16 cellular contexts compared by ENCODE assay signal in the genomic region with DNA sequence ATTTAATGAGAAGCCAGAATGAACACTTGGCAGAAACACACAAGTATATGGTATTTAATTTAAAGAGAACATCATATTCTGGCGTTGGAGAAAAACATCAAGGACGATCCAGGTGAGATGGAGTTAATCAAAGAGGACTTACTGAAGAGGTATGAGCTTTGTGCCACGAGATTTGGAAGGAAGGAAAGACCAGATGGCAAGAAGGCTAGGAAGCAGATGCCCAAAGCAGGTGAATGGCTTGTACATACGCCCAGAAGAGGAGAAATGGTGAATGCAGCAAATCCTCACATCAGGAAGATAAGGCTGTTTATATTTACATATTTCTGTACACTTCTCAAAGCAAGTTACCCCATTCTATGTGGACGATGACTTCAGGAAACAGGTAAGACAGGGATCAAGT.
A peak's percentile ranks its signal among the peaks of the same experiment; 100 is the strongest.
DNase-seq lines count a peak whose midpoint lies in the region; TF ChIP-seq lines count a peak whose summit lies in the region.
"Had no signal": no experiment of that assay in that cellular context is flagged by ENCODE, and none has a peak within 500 bp of the region (broad histone marks: within the 10 kb centered on the region; RNA-seq: fewer than 3 reads in every experiment).

No MANE protein-coding gene starts in this region.

- H3K9me2 ChIP-seq in MM.1S (replicated peaks; ENCODE audit: insufficient read depth, low read length) = no peaks in the 10 kb centered on the region

- TF ChIP-seq CTCF in MM.1S (IDR thresholded peaks at IDR 0.05; ENCODE audit: low read length) = no peak

- DNase-seq in NCI-H2171 treated with DMSO at 0.1 percent for 48 hours (lab: John Stamatoyannopoulos, UW) (peak; percentile 38), NCI-H2171 (lab: John Stamatoyannopoulos, UW) (no peak), cerebellar cortex (ENCODE audit: low spot score) (peak; percentile 86), amniotic stem cell (lab: John Stamatoyannopoulos, UW) (no peak), MM.1S (no peak)
- DNase-seq: 8988T; CD4-positive, CD25-positive, alpha-beta regulatory T cell; CD8-positive, alpha-beta memory T cell; COR-L47; DMS153; DMS79; GF-D8 had no signal

- H3K79me2 ChIP-seq in MM.1S (ENCODE audit: low read length) = no peaks in the 10 kb centered on the region

- peaks cover 20 to 39% (median 25%) of the 10 kb centered on the region in 11 experiments for H3K9me3 ChIP-seq in BLaER1 treated with 17β-estradiol and CSF1 and Interleukin-3, amounts not matched to agents 10 nM and 100 nM (replicated peaks in 1 of 11)
- H3K9me3 ChIP-seq in skeletal muscle satellite cell (replicated peaks; ENCODE audit: low read length) (no peaks in the 10 kb centered on the region), MM.1S (replicated peaks; ENCODE audit: insufficient read depth, low read length) (no peaks in the 10 kb centered on the region)

- no peaks in the 10 kb centered on the region for H3K27me3 ChIP-seq in BLaER1 treated with 17β-estradiol and CSF1 and Interleukin-3, amounts not matched to agents 10 nM and 100 nM
- H3K27me3 ChIP-seq in skeletal muscle satellite cell (ENCODE audit: control insufficient read depth, insufficient read depth, low read length) (no peaks in the 10 kb centered on the region), MM.1S (replicated peaks; ENCODE audit: insufficient read depth, low read length) (no peaks in the 10 kb centered on the region)

- peaks cover 0 to 34% (median 23%) of the 10 kb centered on the region in 10 experiments; a peak in 14 of 20 replicates for H3K4me1 ChIP-seq in BLaER1 treated with 17β-estradiol and CSF1 and Interleukin-3, amounts not matched to agents 10 nM and 100 nM
- H3K4me1 ChIP-seq in skeletal muscle satellite cell (ENCODE audit: control insufficient read depth, insufficient read depth, low read length) (peaks cover 40% of the 10 kb centered on the region), MM.1S (ENCODE audit: low read length) (no peaks in the 10 kb centered on the region)

- H3K9ac ChIP-seq in BLaER1 treated with 17β-estradiol and CSF1 and Interleukin-3, amounts not matched to agents 10 nM and 100 nM = no peak overlapping the region
- no peak overlapping the region for H3K9ac ChIP-seq in skeletal muscle satellite cell (ENCODE audit: low read depth, low read length)
- no peak overlapping the region for H3K9ac ChIP-seq in MM.1S (ENCODE audit: low read length)

- no peaks in the 10 kb centered on the region for H3F3A ChIP-seq in MM.1S (ENCODE audit: insufficient read depth, low read length)

- no peaks in the 10 kb centered on the region for H4K20me1 ChIP-seq in BLaER1 treated with 17β-estradiol and CSF1 and Interleukin-3, amounts not matched to agents 10 nM and 100 nM
- no peaks in the 10 kb centered on the region for H4K20me1 ChIP-seq in MM.1S (ENCODE audit: insufficient read depth, low read length)

- H3K27ac ChIP-seq in BLaER1 treated with 17β-estradiol and CSF1 and Interleukin-3, amounts not matched to agents 10 nM and 100 nM = no peak overlapping the region
- no peak overlapping the region for H3K27ac ChIP-seq in MM.1S (ENCODE audit: low read length)
- H3K27ac ChIP-seq: HL-60 had no signal

- H2AFZ ChIP-seq in MM.1S (ENCODE audit: low read length) = no peak overlapping the region
- H2AFZ ChIP-seq: GM23338 had no signal

- no peak overlapping the region for H3K4me3 ChIP-seq in BLaER1 treated with 17β-estradiol and CSF1 and Interleukin-3, amounts not matched to agents 10 nM and 100 nM
- H3K4me3 ChIP-seq in skeletal muscle satellite cell (ENCODE audit: low read length) (no peak overlapping the region), MM.1S (ENCODE audit: low read length) (no peak overlapping the region)
- H3K4me3 ChIP-seq: GM23338 had no signal

- H3K4me2 ChIP-seq in BLaER1 treated with 17β-estradiol and CSF1 and Interleukin-3, amounts not matched to agents 10 nM and 100 nM = peak overlapping the region in 8 of 11 experiments; percentile 34 to 76 (median 60); a peak in 15 of 22 replicates
- peak overlapping the region; percentile 14 for H3K4me2 ChIP-seq in skeletal muscle satellite cell (ENCODE audit: low read length)
- H3K4me2 ChIP-seq in MM.1S (ENCODE audit: low read depth, low read length) = no peak overlapping the region
- H3K4me2 ChIP-seq: GM23338 had no signal

- H3K36me3 ChIP-seq in BLaER1 treated with 17β-estradiol and CSF1 and Interleukin-3, amounts not matched to agents 10 nM and 100 nM = no peaks in the 10 kb centered on the region
- H3K36me3 ChIP-seq in skeletal muscle satellite cell (ENCODE audit: insufficient read depth, low read length) (no peaks in the 10 kb centered on the region), MM.1S (replicated peaks; ENCODE audit: insufficient read depth, low read length) (no peaks in the 10 kb centered on the region)

Comparison
In these comparisons a context has a peak if more than half of its experiments do, and no peak if none do; other contexts are left out.
1. DNase-seq: peak in NCI-H2171 treated with DMSO at 0.1 percent for 48 hours (single experiment) and cerebellar cortex (single experiment); none in NCI-H2171 (single experiment), amniotic stem cell (single experiment) and MM.1S (single experiment).